In the genomic region with DNA sequence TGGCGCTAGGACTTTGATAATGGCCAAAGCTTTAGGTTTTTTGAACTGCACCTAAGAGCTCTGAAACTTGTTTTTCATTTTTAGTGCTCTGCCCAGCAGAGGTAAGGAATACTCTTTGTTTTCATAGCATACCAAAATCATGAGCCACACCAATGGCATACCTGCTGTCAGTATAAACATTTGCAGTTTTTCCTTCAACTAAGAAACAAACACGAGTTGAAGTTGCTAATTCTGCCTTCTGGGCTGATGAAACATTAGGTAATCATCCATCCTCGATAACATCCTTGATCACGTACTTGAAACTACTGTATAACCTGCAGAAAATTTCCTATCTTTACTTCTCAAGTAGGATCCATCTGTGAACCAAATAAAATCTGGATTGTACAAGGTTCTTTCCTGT, we compare ENCODE assay signal across 38 cellular contexts. TPM values are rescaled to one million over a fixed set of nuclear protein-coding genes. Genes with fewer than 3 reads are reported as not detected.
"Had no signal": no experiment of that assay in that cellular context is flagged by ENCODE, and none has a peak within 500 bp of the region (broad histone marks: within the 10 kb centered on the region; RNA-seq: fewer than 3 reads in every experiment).

No MANE protein-coding gene starts in this region.

- H3K9me3 Mint-ChIP-seq: activated CD4-positive, alpha-beta memory T cell treated with anti-CD3 and anti-CD28 coated beads for 36 hours; activated naive CD4-positive, alpha-beta T cell treated with anti-CD3 and anti-CD28 coated beads, Interleukin-2, amount 10 ng/mL, durations not matched to agents 7 days and 5 days; activated naive CD8-positive, alpha-beta T cell treated with anti-CD3 and anti-CD28 coated beads, Interleukin-2, amount 10 ng/mL, durations not matched to agents 7 days and 5 days; activated T-helper 1 cell treated with anti-CD3 and anti-CD28 coated beads, Interleukin-12 subunit alpha, Interleukin-12 subunit beta, Interleukin-2, Interleukin-4 antibody, amounts not matched to agents 30 ng/mL and 10 ng/mL and 1 ng/mL, durations not matched to agents 14 hours and 24 hours and 36 hours; effector memory CD8-positive, alpha-beta T cell; mesothelial cell of epicardium; nephron progenitor cell; T-helper 2 cell treated with Interferon-gamma antibody and Interleukin-4, amounts not matched to agents 5 μg/mL and 100 μg/mL, for 36 hours had no signal

- H3K4me3 ChIP-seq: ascending aorta, esophagus muscularis mucosa, heart right ventricle, skin epidermis, testis, transverse colon, uterus had no signal

- H3K4me1 ChIP-seq: ascending aorta, esophagus muscularis mucosa, heart right ventricle, testis, uterus had no signal

- H3K27ac Mint-ChIP-seq: activated CD4-positive, alpha-beta memory T cell treated with anti-CD3 and anti-CD28 coated beads for 36 hours; activated naive CD4-positive, alpha-beta T cell treated with anti-CD3 and anti-CD28 coated beads, Interleukin-2, amount 10 ng/mL, durations not matched to agents 7 days and 5 days; activated naive CD8-positive, alpha-beta T cell treated with anti-CD3 and anti-CD28 coated beads, Interleukin-2, amount 10 ng/mL, durations not matched to agents 7 days and 5 days; activated T-helper 1 cell treated with anti-CD3 and anti-CD28 coated beads, Interleukin-12 subunit alpha, Interleukin-12 subunit beta, Interleukin-2, Interleukin-4 antibody, amounts not matched to agents 30 ng/mL and 10 ng/mL and 1 ng/mL, durations not matched to agents 14 hours and 24 hours and 36 hours; brain; effector memory CD8-positive, alpha-beta T cell; mesothelial cell of epicardium; naive B cell; nephron progenitor cell; T-helper 2 cell treated with Interferon-gamma antibody and Interleukin-4, amounts not matched to agents 5 μg/mL and 100 μg/mL, for 36 hours had no signal

- H3K36me3 ChIP-seq: ascending aorta, esophagus muscularis mucosa, heart right ventricle, neutrophil, transverse colon, uterus had no signal

- FAIRE-seq: islet of Langerhans, TTC549 had no signal

- ATAC-seq: activated CD4-positive, CD25-positive, alpha-beta regulatory T cell treated with anti-CD3 and anti-CD28 coated beads, Interleukin-2, amount 50 U/mL, for 24 hours; effector memory CD8-positive, alpha-beta T cell; heart right ventricle; left colon; sciatic nerve; stimulated activated naive CD8-positive, alpha-beta T cell treated with anti-CD3 and anti-CD28 coated beads, Interleukin-15, Interleukin-2, amounts not matched to agents 100 U/mL and 50 U/mL, for 24 hours had no signal

- H3K36me3 Mint-ChIP-seq: activated CD4-positive, alpha-beta memory T cell treated with anti-CD3 and anti-CD28 coated beads for 36 hours; activated naive CD4-positive, alpha-beta T cell treated with anti-CD3 and anti-CD28 coated beads, Interleukin-2, amount 10 ng/mL, durations not matched to agents 7 days and 5 days; activated naive CD8-positive, alpha-beta T cell treated with anti-CD3 and anti-CD28 coated beads, Interleukin-2, amount 10 ng/mL, durations not matched to agents 7 days and 5 days; brain; mesothelial cell of epicardium; naive B cell had no signal

- H3K9me3 ChIP-seq: ascending aorta, esophagus muscularis mucosa, heart right ventricle, neutrophil, testis, transverse colon, uterus had no signal

- H3K4me3 Mint-ChIP-seq: activated CD4-positive, alpha-beta memory T cell treated with anti-CD3 and anti-CD28 coated beads for 36 hours; activated naive CD4-positive, alpha-beta T cell treated with anti-CD3 and anti-CD28 coated beads, Interleukin-2, amount 10 ng/mL, durations not matched to agents 7 days and 5 days; activated naive CD8-positive, alpha-beta T cell treated with anti-CD3 and anti-CD28 coated beads, Interleukin-2, amount 10 ng/mL, durations not matched to agents 7 days and 5 days; activated T-helper 1 cell treated with anti-CD3 and anti-CD28 coated beads, Interleukin-12 subunit alpha, Interleukin-12 subunit beta, Interleukin-2, Interleukin-4 antibody, amounts not matched to agents 30 ng/mL and 10 ng/mL and 1 ng/mL, durations not matched to agents 14 hours and 24 hours and 36 hours; brain; effector memory CD8-positive, alpha-beta T cell; mesothelial cell of epicardium; naive B cell; nephron progenitor cell; T-helper 2 cell treated with Interferon-gamma antibody and Interleukin-4, amounts not matched to agents 5 μg/mL and 100 μg/mL, for 36 hours had no signal

- H3K27ac ChIP-seq: ascending aorta, esophagus muscularis mucosa, heart right ventricle, neutrophil, testis, transverse colon, uterus, VCaP had no signal

- H3K4me1 Mint-ChIP-seq: activated naive CD4-positive, alpha-beta T cell treated with anti-CD3 and anti-CD28 coated beads, Interleukin-2, amount 10 ng/mL, durations not matched to agents 7 days and 5 days; brain; naive B cell had no signal

- H3K27me3 ChIP-seq: ascending aorta, testis, transverse colon, uterus had no signal

- DNase-seq: activated CD4-positive, alpha-beta memory T cell treated with anti-CD3 and anti-CD28 coated beads for 36 hours; activated CD4-positive, alpha-beta T cell treated with anti-CD3 and anti-CD28 coated beads for 48 hours; activated CD8-positive, alpha-beta memory T cell treated with anti-CD3 and anti-CD28 coated beads, Interleukin-2, amount 50 U/mL, for 4 hours; activated effector memory CD4-positive, alpha-beta T cell treated with anti-CD3 and anti-CD28 coated beads, Interleukin-2, amount 50 U/mL, for 16 hours; activated naive CD4-positive, alpha-beta T cell treated with anti-CD3 and anti-CD28 coated beads, Interleukin-2, amount 10 ng/mL, durations not matched to agents 7 days and 5 days; activated naive CD8-positive, alpha-beta T cell treated with anti-CD3 and anti-CD28 coated beads, Interleukin-2, amount 10 ng/mL, durations not matched to agents 7 days and 5 days; activated T-cell treated with anti-CD3 and anti-CD28 coated beads, Interleukin-2, amount 50 U/mL, for 1 hour; caudate nucleus; cortex of kidney; effector memory CD8-positive, alpha-beta T cell; foreskin melanocyte; heart right ventricle; left colon; naive B cell; nephron progenitor cell; stimulated activated CD4-positive, alpha-beta T cell treated with anti-CD3 and anti-CD28 coated beads, Interleukin-12 subunit alpha, Interleukin-12 subunit beta, amount 100 ng/mL, for 4 hours; stimulated activated CD4-positive, alpha-beta T cell treated with anti-CD3 and anti-CD28 coated beads, Interleukin-4, amount 100 ng/mL, for 1 hour; stimulated activated naive CD8-positive, alpha-beta T cell treated with anti-CD3 and anti-CD28 coated beads, Interleukin-15, Interleukin-2, amounts not matched to agents 100 U/mL and 50 U/mL, for 24 hours; testis; transverse colon; uterus had no signal

RNA-seq across cellular contexts. Expression of a gene that starts 20.6 kb away (rescaled TPM):
- total RNA-seq: activated CD4-positive, alpha-beta memory T cell treated with anti-CD3 and anti-CD28 coated beads for 36 hours; activated CD8-positive, alpha-beta memory T cell treated with anti-CD3 and anti-CD28 coated beads for 36 hours; activated naive CD8-positive, alpha-beta T cell treated with anti-CD3 and anti-CD28 coated beads, Interleukin-2, amount 10 ng/mL, durations not matched to agents 7 days and 5 days; ascending aorta; chondrocyte; esophagus muscularis mucosa; glomerular endothelial cell; liver had no signal
- polyA plus RNA-seq: heart right ventricle, liver had no signal
